14 cellular contexts compared by ENCODE assay signal in the genomic region with DNA sequence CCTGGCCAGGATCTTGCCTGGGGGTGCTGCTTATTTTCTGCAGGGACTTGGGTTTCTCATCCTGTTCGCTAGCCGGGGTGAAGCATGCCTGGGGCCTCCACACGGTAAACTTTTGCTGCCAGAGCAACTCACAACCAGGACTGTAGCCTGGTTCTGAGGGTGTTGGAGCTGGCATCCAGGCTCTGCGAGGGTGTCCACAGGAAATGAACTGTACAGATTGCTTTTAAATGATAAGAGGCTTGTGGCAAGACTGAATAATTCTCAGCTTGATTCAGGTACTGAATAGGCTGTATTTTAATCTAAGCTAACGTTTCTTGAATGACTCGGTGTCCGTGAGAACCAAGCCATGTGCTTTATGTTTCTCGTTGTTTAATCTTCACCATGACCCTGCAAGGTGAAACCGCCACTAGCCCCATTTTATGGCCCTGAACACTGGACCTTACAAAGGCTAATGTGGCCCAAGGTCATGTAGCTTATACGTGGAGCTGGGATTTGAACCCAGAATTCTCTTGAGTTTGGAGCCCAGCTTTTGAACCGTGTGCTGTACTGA. TPM values are rescaled to one million over a fixed set of nuclear protein-coding genes. Genes with fewer than 3 reads are reported as not detected.
DNase-seq lines count a peak whose midpoint lies in the region; ATAC-seq and TF ChIP-seq lines count a peak whose summit lies in the region.
"Had no signal": no experiment of that assay in that cellular context is flagged by ENCODE, and none has a peak within 500 bp of the region (broad histone marks: within the 10 kb centered on the region; RNA-seq: fewer than 3 reads in every experiment).

No MANE protein-coding gene starts in this region.

- peak overlapping the region; percentile 73 to 79 for H3K27ac Mint-ChIP-seq in T-cell
- H3K27ac Mint-ChIP-seq: activated B cell treated with CpG ODN at 0.5 μM for 24 hours; CD8-positive, alpha-beta T cell had no signal

- peak in 6 of 8 donors; percentile 11 to 34 (median 24) for ATAC-seq in heart right ventricle
- ATAC-seq in Right ventricle myocardium inferior, result no peak
- peak; percentile 34 to 50 (median 48) for ATAC-seq in T-cell (replicated peaks in 1 of 4)
- no peak for ATAC-seq in thoracic aorta (ENCODE audit: insufficient number of reproducible peaks, low FRiP score, low read depth)
- ATAC-seq: CD8-positive, alpha-beta T cell had no signal

- POLR2A ChIA-PET in T-cell (lab: Charles Lee), result no interaction called here

- no peak for TF ChIP-seq CTCF in heart right ventricle (IDR thresholded peaks at IDR 0.05)
- TF ChIP-seq CTCF in esophagus muscularis mucosa (IDR thresholded peaks at IDR 0.05), result no peak
- no peak for TF ChIP-seq CTCF in thoracic aorta (IDR thresholded peaks at IDR 0.05)

- H3K36me3 Mint-ChIP-seq in T-cell, result no peaks in the 10 kb centered on the region
- H3K36me3 Mint-ChIP-seq: CD8-positive, alpha-beta T cell had no signal

- DNase-seq in heart right ventricle (no peak), Right ventricle myocardium inferior (ENCODE audit: missing footprints) (no peak), T-cell (no peak), esophagus muscularis mucosa (ENCODE audit: extremely low spot score) (no peak), thoracic aorta (ENCODE audit: low spot score) (no peak), NCI-H2081 (lab: John Stamatoyannopoulos, UW) (no peak)
- no peak for DNase-seq in stimulated activated CD4-positive, alpha-beta T cell treated with anti-CD3 and anti-CD28 coated beads, Interleukin-4, amount 100 ng/mL, for 4 hours
- DNase-seq in effector CD4-positive, alpha-beta T cell, result no peak
- DNase-seq: activated B cell treated with CpG ODN at 0.5 μM for 24 hours; CD8-positive, alpha-beta T cell; MV-4-11; PC-9; stimulated activated CD4-positive, alpha-beta T cell treated with anti-CD3 and anti-CD28 coated beads, Interleukin-4, amount 100 ng/mL, for 1 hour had no signal

- H3K27ac ChIP-seq in heart right ventricle (peak overlapping the region in 5 of 10 donors; percentile 3 to 60 (median 25)), esophagus muscularis mucosa (replicated peaks in 1 of 4) (peak overlapping the region; percentile 82 to 87 (median 84)), thoracic aorta (peak overlapping the region; percentile 0 to 46)
- H3K27ac ChIP-seq: PC-9 had no signal

- intact Hi-C loops in heart right ventricle (cut with DNase I) (loop anchor here in 3 of 10 donors (5.0 to 10.0 kb wide), 3 partner anchors 35 to 82 kb away; no protein-coding TSS in a partner anchor), Right ventricle myocardium inferior (cut with DNase I) (loop anchor here (5.0 kb wide), 1 partner anchor 40 kb away; no protein-coding TSS in a partner anchor), esophagus muscularis mucosa (cut with DNase I) (no loop called here)

- CTCF ChIA-PET in T-cell (lab: Charles Lee), result interaction anchor here in 1 of 2 donors (0.5 kb wide), 1 partner anchor 32 kb away, joined by 3 read pairs; no protein-coding TSS in a partner anchor

- WGBS in heart right ventricle, 2 donors, result 60 to 71% methylated on average over 11 of the region's 11 CpGs
- 42% methylated on average over 8 of the region's 11 CpGs for WGBS in esophagus muscularis mucosa

- TF ChIP-seq EP300 in esophagus muscularis mucosa (IDR thresholded peaks at IDR 0.05), result no peak

- peak overlapping the region in 1 of 3 donors; percentile 40 for H3K4me3 Mint-ChIP-seq in T-cell
- H3K4me3 Mint-ChIP-seq: activated B cell treated with CpG ODN at 0.5 μM for 24 hours; CD8-positive, alpha-beta T cell; neural crest cell had no signal

- no peak overlapping the region for H3K4me3 ChIP-seq in heart right ventricle
- H3K4me3 ChIP-seq in esophagus muscularis mucosa, result no peak overlapping the region
- no peak overlapping the region for H3K4me3 ChIP-seq in thoracic aorta
- H3K4me3 ChIP-seq: PC-9 had no signal

- H3K4me1 Mint-ChIP-seq in T-cell, result peaks cover 21 to 58% (median 48%) of the 10 kb centered on the region in 3 donors
- H3K4me1 Mint-ChIP-seq: activated B cell treated with CpG ODN at 0.5 μM for 24 hours had no signal

- H3K36me3 ChIP-seq in heart right ventricle (no peaks in the 10 kb centered on the region), esophagus muscularis mucosa (no peaks in the 10 kb centered on the region), thoracic aorta (no peaks in the 10 kb centered on the region)

- no peaks in the 10 kb centered on the region for H3K27me3 Mint-ChIP-seq in T-cell

- no peak for TF ChIP-seq POLR2A in esophagus muscularis mucosa (IDR thresholded peaks at IDR 0.05; ENCODE audit: low read depth)

- H3K9me3 Mint-ChIP-seq in T-cell, result no peaks in the 10 kb centered on the region
- H3K9me3 Mint-ChIP-seq: activated B cell treated with CpG ODN at 0.5 μM for 24 hours; CD8-positive, alpha-beta T cell had no signal

- H3K9me3 ChIP-seq in heart right ventricle, result no peaks in the 10 kb centered on the region
- H3K9me3 ChIP-seq in esophagus muscularis mucosa, result no peaks in the 10 kb centered on the region
- H3K9me3 ChIP-seq in thoracic aorta, result no peaks in the 10 kb centered on the region

- peaks cover 0 to 75% (median 47%) of the 10 kb centered on the region in 9 donors for H3K4me1 ChIP-seq in heart right ventricle
- peaks cover 39 to 71% (median 63%) of the 10 kb centered on the region in 4 donors for H3K4me1 ChIP-seq in esophagus muscularis mucosa
- H3K4me1 ChIP-seq in thoracic aorta (ENCODE audit: control insufficient read depth in 1 of 2, low read depth in 2 of 2), result peaks cover 24 to 49% of the 10 kb centered on the region in 2 donors

- H3K27me3 ChIP-seq in heart right ventricle (no peaks in the 10 kb centered on the region), esophagus muscularis mucosa (no peaks in the 10 kb centered on the region), thoracic aorta (replicated peaks; ENCODE audit: insufficient read depth) (no peaks in the 10 kb centered on the region)

RNA-seq across cellular contexts. Expression of gene EEPD1, which starts 49.4 kb away (rescaled TPM):
- total RNA-seq in heart right ventricle (10 to 100 TPM in 2 of 10 donors, 1 to 10 TPM in 8; 6.1 to 14.7 (median 8.4) TPM), Right ventricle myocardium inferior (11.5 TPM), T-cell (10 to 100 TPM in 1 of 5 donors, 1 to 10 TPM in 4; 2.7 to 16.2 (median 4.2) TPM), esophagus muscularis mucosa (10 to 100 TPM; 18.7 to 27.9 (median 26.6) TPM), thoracic aorta (10 to 100 TPM; 14.6 to 17.4 TPM)
- 10 to 100 TPM in 1 of 2 donors, 1 to 10 TPM in 1; 6.7 to 15.2 TPM for polyA plus RNA-seq in heart right ventricle

Comparison
In these comparisons a context has a peak if more than half of its experiments do, and no peak if none do; other contexts are left out.
1. ATAC-seq: peak in heart right ventricle (6 of 8) and T-cell (4 of 4); none in Right ventricle myocardium inferior (single experiment) and thoracic aorta (single experiment).